In genomic region chr2:79630972-79631551, GRCh38 we compare ENCODE assay signal across 23 cellular contexts.
"Had no signal": no experiment of that assay in that cellular context is flagged by ENCODE, and none has a peak within 500 bp of the region (broad histone marks: within the 10 kb centered on the region; RNA-seq: fewer than 3 reads in every experiment).

No MANE protein-coding gene starts in this region.

- H3K4me2 ChIP-seq: KMS-11, SK-N-SH had no signal

- H3K4me3 ChIP-seq: ascending aorta, Peyer's patch, SJCRH30 had no signal

- H3K27ac ChIP-seq: ascending aorta, KMS-11, Peyer's patch, RWPE1, SJCRH30, WERI-Rb-1 had no signal

- H3K27ac Mint-ChIP-seq: activated CD8-positive, alpha-beta T cell treated with anti-CD3 and anti-CD28 coated beads for 36 hours; activated naive CD4-positive, alpha-beta T cell treated with anti-CD3 and anti-CD28 coated beads, Interleukin-2, amount 50 U/mL, for 24 hours; brain had no signal

- H3K27me3 ChIP-seq: ascending aorta, Peyer's patch had no signal

- H3K4me3 Mint-ChIP-seq: activated CD8-positive, alpha-beta T cell treated with anti-CD3 and anti-CD28 coated beads for 36 hours; activated naive CD4-positive, alpha-beta T cell treated with anti-CD3 and anti-CD28 coated beads, Interleukin-2, amount 50 U/mL, for 24 hours; brain had no signal

- ATAC-seq: activated CD4-positive, CD25-positive, alpha-beta regulatory T cell treated with anti-CD3 and anti-CD28 coated beads, Interleukin-2, amount 50 U/mL, for 24 hours; activated CD8-positive, alpha-beta T cell treated with anti-CD3 and anti-CD28 coated beads for 36 hours had no signal

- H3K9ac ChIP-seq: KMS-11, SK-N-SH had no signal

- H3K9me3 ChIP-seq: ascending aorta, Peyer's patch, SJCRH30, SK-N-SH had no signal

- H3K4me1 ChIP-seq: ascending aorta, Peyer's patch, SJCRH30 had no signal

- H3K36me3 Mint-ChIP-seq: activated naive CD4-positive, alpha-beta T cell treated with anti-CD3 and anti-CD28 coated beads, Interleukin-2, amount 50 U/mL, for 24 hours had no signal

- H3K27me3 Mint-ChIP-seq: activated CD8-positive, alpha-beta T cell treated with anti-CD3 and anti-CD28 coated beads for 36 hours; activated naive CD4-positive, alpha-beta T cell treated with anti-CD3 and anti-CD28 coated beads, Interleukin-2, amount 50 U/mL, for 24 hours; brain had no signal

- H3K4me1 Mint-ChIP-seq: activated naive CD4-positive, alpha-beta T cell treated with anti-CD3 and anti-CD28 coated beads, Interleukin-2, amount 50 U/mL, for 24 hours; brain had no signal

- H3K36me3 ChIP-seq: ascending aorta, Peyer's patch, SJCRH30, WERI-Rb-1 had no signal

- DNase-seq: activated CD4-positive, alpha-beta T cell treated with anti-CD3 and anti-CD28 coated beads for 4 hours; activated CD8-positive, alpha-beta memory T cell treated with anti-CD3 and anti-CD28 coated beads, Interleukin-2, amount 50 U/mL, for 48 hours; activated CD8-positive, alpha-beta T cell treated with anti-CD3 and anti-CD28 coated beads for 36 hours; activated T-cell treated with anti-CD3 and anti-CD28 coated beads, Interleukin-2, amount 50 U/mL, for 1 hour; cerebellar nuclear complex; NCI-H1092; NCI-H1417; NCI-H1930; NCI-H446; NCI-H526 treated with DMSO at 0.1 percent for 48 hours; NCI-H82; Peyer's patch; Right ventricle myocardium superior; SJCRH30; SK-N-SH; T-helper 1 cell; WERI-Rb-1 had no signal
